Comparison of ENCODE assay signal across 9 cellular contexts in genomic region chr3:122416966-122417365, GRCh38. TPM values are rescaled to one million over a fixed set of nuclear protein-coding genes. Genes with fewer than 3 reads are reported as not detected.
DNase-seq lines count a peak whose midpoint lies in the region; ATAC-seq, FAIRE-seq and TF ChIP-seq lines count a peak whose summit lies in the region.
"Had no signal": no experiment of that assay in that cellular context is flagged by ENCODE, and none has a peak within 500 bp of the region (broad histone marks: within the 10 kb centered on the region; RNA-seq: fewer than 3 reads in every experiment).

No MANE protein-coding gene starts in this region.

- DNase-seq in GM12891 (ENCODE audit: insufficient read length, low spot score) (no peak), T-helper 17 cell (no peak), foreskin keratinocyte (no peak), SIG-M5 (lab: John Stamatoyannopoulos, UW) (no peak), amniotic stem cell (lab: John Stamatoyannopoulos, UW) (no peak)
- DNase-seq: NCI-H1092 had no signal

- H3K27me3 ChIP-seq in foreskin keratinocyte, result no peaks in the 10 kb centered on the region
- no peaks in the 10 kb centered on the region for H3K27me3 ChIP-seq in skeletal muscle satellite cell (ENCODE audit: control insufficient read depth, insufficient read depth, low read length)

- H3K4me3 Mint-ChIP-seq in T-helper 17 cell, result peak overlapping the region; percentile 96

- H3K9me3 ChIP-seq in T-helper 17 cell (ENCODE audit: control insufficient read depth, low read length, poor library complexity, severe bottlenecking) (no peaks in the 10 kb centered on the region), skeletal muscle satellite cell (replicated peaks; ENCODE audit: low read length) (no peaks in the 10 kb centered on the region)

- peaks cover 43% of the 10 kb centered on the region for H3K4me1 Mint-ChIP-seq in T-helper 17 cell

- peaks cover 5% of the 10 kb centered on the region for H3K36me3 Mint-ChIP-seq in T-helper 17 cell (ENCODE audit: low read depth)

- peak overlapping the region; percentile 89 for H3K9ac ChIP-seq in skeletal muscle satellite cell (ENCODE audit: low read depth, low read length)

- peak overlapping the region; percentile 75 for H3K4me3 ChIP-seq in skeletal muscle satellite cell (ENCODE audit: low read length)

- peak overlapping the region; percentile 99 for H3K27ac Mint-ChIP-seq in T-helper 17 cell

- FAIRE-seq in GM12891 (lab: Jason Lieb, UNC), result peak; percentile 13

- peaks cover 3% of the 10 kb centered on the region for H3K36me3 ChIP-seq in skeletal muscle satellite cell (ENCODE audit: insufficient read depth, low read length)

- peak overlapping the region; percentile 89 for H3K4me2 ChIP-seq in skeletal muscle satellite cell (ENCODE audit: low read length)

- no peak for ATAC-seq in T-helper 17 cell
- peak; percentile 6 for ATAC-seq in foreskin keratinocyte
- no peak for ATAC-seq in GM21717 (IDR thresholded peaks at IDR 0.05; ENCODE audit: unreplicated experiment)
- ATAC-seq in HG02970 (IDR thresholded peaks at IDR 0.05; ENCODE audit: low FRiP score, unreplicated experiment), result no peak

- TF ChIP-seq POLR2A in GM12891 (IDR thresholded peaks at IDR 0.05; ENCODE audit: low read depth, low read length), result no peak

- no peak for TF ChIP-seq CTCF in foreskin keratinocyte (conservative IDR thresholded peaks at IDR 0.05)

- H3K27ac ChIP-seq in foreskin keratinocyte, result peak overlapping the region; percentile 74

- no peaks in the 10 kb centered on the region for H3K4me1 ChIP-seq in foreskin keratinocyte
- peaks cover 8% of the 10 kb centered on the region for H3K4me1 ChIP-seq in skeletal muscle satellite cell (ENCODE audit: control insufficient read depth, insufficient read depth, low read length)

- no peaks in the 10 kb centered on the region for H3K27me3 Mint-ChIP-seq in T-helper 17 cell

TF ChIP-seq in GM12891, 5 proteins besides CTCF, POLR2A, EP300 and RAD21:
- TF ChIP-seq POU2F2 (IDR thresholded peaks at IDR 0.05; ENCODE audit: low read depth, low read length) (no peak), SPI1 (IDR thresholded peaks at IDR 0.05; ENCODE audit: low read depth, low read length) (no peak), PAX5 (IDR thresholded peaks at IDR 0.05; ENCODE audit: insufficient read depth, low read length, severe bottlenecking) (no peak), POLR2AphosphoS5 (IDR thresholded peaks at IDR 0.05; ENCODE audit: low read depth, low read length) (no peak), TAF1 (IDR thresholded peaks at IDR 0.05; ENCODE audit: low read depth, low read length) (no peak)
TF ChIP-seq in GM12891: peak in this region for 0.

RNA-seq across cellular contexts. Expression of gene WDR5B, which starts 1.1 kb away (rescaled TPM):
- polyA plus RNA-seq in GM12891 (2012; ENCODE audit: low read depth, missing spikeins), result 1.5 TPM
- 1 to 10 TPM; 4.6 to 5.1 TPM for total RNA-seq in T-helper 17 cell
- 2.2 and 2.5 TPM in 2 replicates for total RNA-seq in foreskin keratinocyte
- polyA plus RNA-seq in foreskin keratinocyte, result 1.3 and 1.4 TPM in 2 replicates
- total RNA-seq in skeletal muscle satellite cell (2012; rRNA removed), result 4.6 TPM in 2 replicates

RNA-seq across cellular contexts. Expression of gene FAM162A, which starts 33.0 kb away (rescaled TPM):
- 152 TPM for polyA plus RNA-seq in GM12891 (2012; ENCODE audit: low read depth, missing spikeins)
- 10 to 100 TPM; 18.3 to 27.6 TPM for total RNA-seq in T-helper 17 cell
- total RNA-seq in foreskin keratinocyte, result 41.3 and 51.5 TPM in 2 replicates
- 66.0 and 81.6 TPM in 2 replicates for polyA plus RNA-seq in foreskin keratinocyte
- total RNA-seq in skeletal muscle satellite cell (2012; rRNA removed), result 20.5 and 36.7 TPM in 2 replicates

RNA-seq across cellular contexts. Expression of gene MIX23, which starts 33.9 kb away (rescaled TPM):
- 53.6 TPM for polyA plus RNA-seq in GM12891 (2012; ENCODE audit: low read depth, missing spikeins)
- total RNA-seq in T-helper 17 cell (10 to 100 TPM; 13.7 to 17.1 TPM), foreskin keratinocyte (46.5 and 62.3 TPM in 2 replicates)
- polyA plus RNA-seq in foreskin keratinocyte, result 61.1 and 78.6 TPM in 2 replicates
- total RNA-seq in skeletal muscle satellite cell (2012; rRNA removed), result 61.6 and 65.4 TPM in 2 replicates
